ENCODE assay signal across 12 cellular contexts in genomic region chr1:23466423-23466989, GRCh38.
"Had no signal": no experiment of that assay in that cellular context is flagged by ENCODE, and none has a peak within 500 bp of the region (broad histone marks: within the 10 kb centered on the region; RNA-seq: fewer than 3 reads in every experiment).

No MANE protein-coding gene starts in this region.

- DNase-seq: activated CD4-positive, alpha-beta T cell treated with anti-CD3 and anti-CD28 coated beads for 36 hours; activated CD4-positive, alpha-beta T cell treated with anti-CD3 and anti-CD28 coated beads, Interleukin-2, amount 50 U/mL, for 48 hours; activated gamma-delta T cell; effector CD8-positive, alpha-beta T cell; kidney glomerular epithelial cell; left ventricle myocardium inferior; natural killer cell; retina; stimulated activated CD4-positive, alpha-beta T cell treated with anti-CD3 and anti-CD28 coated beads, Interleukin-15, amount 100 ng/mL, for 24 hours; stimulated activated CD4-positive, alpha-beta T cell treated with anti-CD3 and anti-CD28 coated beads, Interleukin-2, amount 100 ng/mL, for 48 hours; testis had no signal

- ATAC-seq: activated CD4-positive, alpha-beta T cell treated with anti-CD3 and anti-CD28 coated beads for 36 hours; natural killer cell; WTC11 had no signal
